Comparison of ENCODE assay signal across 1 cellular context in the genomic region with DNA sequence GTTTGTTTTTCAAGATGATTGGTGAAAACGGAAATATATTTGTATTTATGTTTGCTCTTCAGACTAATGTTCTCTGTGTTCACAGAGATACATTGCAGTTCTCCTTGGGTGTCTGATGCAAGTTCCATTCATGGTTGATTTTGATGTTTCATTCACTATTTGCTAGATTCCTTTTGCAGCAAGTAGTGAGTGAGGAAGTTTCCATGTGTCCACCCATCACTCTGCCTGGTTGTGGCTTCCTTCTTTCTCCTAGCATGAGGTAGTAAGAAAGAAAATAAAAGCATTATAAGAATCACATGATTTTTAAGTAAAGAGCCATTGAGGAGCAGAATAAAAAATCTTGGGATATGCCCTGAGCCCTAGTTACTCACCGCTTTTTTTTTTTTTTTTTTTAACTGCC.
TF ChIP-seq lines count a peak whose summit lies in the region.

No MANE protein-coding gene starts in this region.

TF ChIP-seq in endothelial cell of umbilical vein, 7 proteins besides CTCF, POLR2A, EP300 and RAD21 (continued from another document):
- TF ChIP-seq, protein P1, sequence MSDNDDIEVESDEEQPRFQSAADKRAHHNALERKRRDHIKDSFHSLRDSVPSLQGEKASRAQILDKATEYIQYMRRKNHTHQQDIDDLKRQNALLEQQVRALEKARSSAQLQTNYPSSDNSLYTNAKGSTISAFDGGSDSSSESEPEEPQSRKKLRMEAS (IDR thresholded peaks at IDR 0.05; ENCODE audit: insufficient read depth, insufficient read length): no peak
- TF ChIP-seq EZH2 (IDR thresholded peaks at IDR 0.05; ENCODE audit: borderline replicate concordance, low read depth, low read length, severe bottlenecking) (no peak), MYC (IDR thresholded peaks at IDR 0.05; ENCODE audit: low read depth, low read length) (no peak), GATA2 (IDR thresholded peaks at IDR 0.05; ENCODE audit: insufficient read depth, insufficient read length, low read depth, low read length) (no peak)
